Comparison of ENCODE assay signal across 36 cellular contexts in genomic region chr4:6155996-6156395, GRCh38. TPM values are rescaled to one million over a fixed set of nuclear protein-coding genes. Genes with fewer than 3 reads are reported as not detected.
"Had no signal": no experiment of that assay in that cellular context is flagged by ENCODE, and none has a peak within 500 bp of the region (broad histone marks: within the 10 kb centered on the region; RNA-seq: fewer than 3 reads in every experiment).

No MANE protein-coding gene starts in this region.

- ATAC-seq: activated CD4-positive, alpha-beta T cell treated with anti-CD3 and anti-CD28 coated beads for 36 hours; activated CD4-positive, CD25-positive, alpha-beta regulatory T cell treated with anti-CD3 and anti-CD28 coated beads, Interleukin-2, amount 50 U/mL, for 24 hours; activated CD8-positive, alpha-beta memory T cell treated with anti-CD3 and anti-CD28 coated beads, Interleukin-2, amount 10 ng/mL, durations not matched to agents 7 days and 5 days; activated CD8-positive, alpha-beta T cell treated with anti-CD3 and anti-CD28 coated beads, Interleukin-2, amount 10 ng/mL, durations not matched to agents 7 days and 5 days; activated naive CD8-positive, alpha-beta T cell treated with anti-CD3 and anti-CD28 coated beads, Interleukin-2, amount 50 U/mL, for 24 hours; T-cell; T-helper 17 cell; WTC11 had no signal

- H3K27ac ChIP-seq: ascending aorta, cardiac muscle cell, VCaP had no signal

- H3K4me3 ChIP-seq: ascending aorta, cardiac muscle cell had no signal

- H3K27me3 Mint-ChIP-seq: activated CD4-positive, alpha-beta memory T cell treated with anti-CD3 and anti-CD28 coated beads, Interleukin-2, amount 10 ng/mL, durations not matched to agents 7 days and 5 days; activated CD8-positive, alpha-beta memory T cell treated with anti-CD3 and anti-CD28 coated beads, Interleukin-2, amount 10 ng/mL, durations not matched to agents 7 days and 5 days; activated naive CD4-positive, alpha-beta T cell treated with anti-CD3 and anti-CD28 coated beads, Interleukin-2, amount 50 U/mL, for 24 hours; activated T-cell treated with anti-CD3 and anti-CD28 coated beads, Interleukin-2, amount 50 U/mL, for 24 hours; central memory CD8-positive, alpha-beta T cell; T-helper 17 cell had no signal

- H3K4me1 ChIP-seq: ascending aorta had no signal

- H3K27ac Mint-ChIP-seq: activated CD4-positive, alpha-beta T cell treated with anti-CD3 and anti-CD28 coated beads for 36 hours; activated CD4-positive, alpha-beta T cell treated with anti-CD3 and anti-CD28 coated beads, Interleukin-2, amount 10 ng/mL, durations not matched to agents 7 days and 5 days; activated CD8-positive, alpha-beta memory T cell treated with anti-CD3 and anti-CD28 coated beads, Interleukin-2, amount 10 ng/mL, durations not matched to agents 7 days and 5 days; activated CD8-positive, alpha-beta T cell treated with anti-CD3 and anti-CD28 coated beads, Interleukin-2, amount 10 ng/mL, durations not matched to agents 7 days and 5 days; activated naive CD4-positive, alpha-beta T cell treated with anti-CD3 and anti-CD28 coated beads, Interleukin-2, amount 10 ng/mL, durations not matched to agents 7 days and 5 days; activated naive CD4-positive, alpha-beta T cell treated with anti-CD3 and anti-CD28 coated beads, Interleukin-2, amount 50 U/mL, for 24 hours; activated naive CD8-positive, alpha-beta T cell; activated naive CD8-positive, alpha-beta T cell treated with anti-CD3 and anti-CD28 coated beads, Interleukin-2, amount 10 ng/mL, durations not matched to agents 7 days and 5 days; activated naive CD8-positive, alpha-beta T cell treated with anti-CD3 and anti-CD28 coated beads, Interleukin-2, amount 50 U/mL, for 24 hours; activated T-cell treated with anti-CD3 and anti-CD28 coated beads, Interleukin-2, amount 50 U/mL, for 24 hours; activated T-helper 2 cell treated with anti-CD3 and anti-CD28 coated beads, Interferon-gamma antibody, Interleukin-2, Interleukin-4, amounts not matched to agents 10 μg/mL and 5 μg/mL and 100 μg/mL, durations not matched to agents 14 hours and 24 hours and 36 hours; T-cell; T-helper 17 cell; T-helper 2 cell treated with Interferon-gamma antibody and Interleukin-4, amounts not matched to agents 5 μg/mL and 100 μg/mL, for 36 hours; WTC11 had no signal

- DNase-seq: activated CD4-positive, alpha-beta memory T cell treated with anti-CD3 and anti-CD28 coated beads, Interleukin-2, amount 10 ng/mL, durations not matched to agents 7 days and 5 days; activated CD4-positive, alpha-beta T cell treated with anti-CD3 and anti-CD28 coated beads for 1 hour; activated CD4-positive, alpha-beta T cell treated with anti-CD3 and anti-CD28 coated beads for 36 hours; activated CD4-positive, alpha-beta T cell treated with anti-CD3 and anti-CD28 coated beads for 48 hours; activated CD4-positive, alpha-beta T cell treated with anti-CD3 and anti-CD28 coated beads, Interleukin-2, amount 10 ng/mL, durations not matched to agents 7 days and 5 days; activated CD4-positive, alpha-beta T cell treated with anti-CD3 and anti-CD28 coated beads, Interleukin-2, amount 50 U/mL, for 48 hours; activated CD4-positive, CD25-positive, alpha-beta regulatory T cell; activated CD8-positive, alpha-beta memory T cell treated with anti-CD3 and anti-CD28 coated beads for 24 hours; activated CD8-positive, alpha-beta memory T cell treated with anti-CD3 and anti-CD28 coated beads, Interleukin-2, amount 10 ng/mL, durations not matched to agents 7 days and 5 days; activated CD8-positive, alpha-beta memory T cell treated with anti-CD3 and anti-CD28 coated beads, Interleukin-2, amount 50 U/mL, for 48 hours; activated CD8-positive, alpha-beta T cell treated with anti-CD3 and anti-CD28 coated beads, Interleukin-2, amount 10 ng/mL, durations not matched to agents 7 days and 5 days; activated effector memory CD4-positive, alpha-beta T cell treated with Interleukin-2 at 50 U/mL for 16 hours; activated gamma-delta T cell; activated naive CD4-positive, alpha-beta T cell treated with anti-CD3 and anti-CD28 coated beads, Interleukin-2, amount 10 ng/mL, durations not matched to agents 7 days and 5 days; activated naive CD4-positive, alpha-beta T cell treated with Interleukin-2 at 50 U/mL for 16 hours; activated naive CD8-positive, alpha-beta T cell treated with anti-CD3 and anti-CD28 coated beads, Interleukin-2, amount 10 ng/mL, durations not matched to agents 7 days and 5 days; activated naive CD8-positive, alpha-beta T cell treated with anti-CD3 and anti-CD28 coated beads, Interleukin-2, amount 50 U/mL, for 24 hours; activated T-cell treated with anti-CD3 and anti-CD28 coated beads, Interleukin-2, amount 50 U/mL, for 24 hours; activated T-cell treated with anti-CD3 and anti-CD28 coated beads, Interleukin-2, amount 50 U/mL, for 48 hours; caudate nucleus; cerebellar nuclear complex; T-cell; T-helper 17 cell; T-helper 9 cell had no signal

- H3K9me3 ChIP-seq: ascending aorta had no signal

- H3K4me1 Mint-ChIP-seq: activated naive CD4-positive, alpha-beta T cell treated with anti-CD3 and anti-CD28 coated beads, Interleukin-2, amount 50 U/mL, for 24 hours had no signal

- H3K36me3 Mint-ChIP-seq: activated naive CD4-positive, alpha-beta T cell treated with anti-CD3 and anti-CD28 coated beads, Interleukin-2, amount 50 U/mL, for 24 hours; activated naive CD8-positive, alpha-beta T cell; activated naive CD8-positive, alpha-beta T cell treated with anti-CD3 and anti-CD28 coated beads, Interleukin-2, amount 10 ng/mL, durations not matched to agents 7 days and 5 days; brain; WTC11 had no signal

- H3K27me3 ChIP-seq: ascending aorta, cardiac muscle cell had no signal

- H3K36me3 ChIP-seq: ascending aorta, cardiac muscle cell had no signal

- H3K9me3 Mint-ChIP-seq: activated CD4-positive, alpha-beta memory T cell treated with anti-CD3 and anti-CD28 coated beads, Interleukin-2, amount 10 ng/mL, durations not matched to agents 7 days and 5 days; activated CD4-positive, alpha-beta T cell treated with anti-CD3 and anti-CD28 coated beads, Interleukin-2, amount 10 ng/mL, durations not matched to agents 7 days and 5 days; activated naive CD4-positive, alpha-beta T cell treated with anti-CD3 and anti-CD28 coated beads, Interleukin-2, amount 10 ng/mL, durations not matched to agents 7 days and 5 days; activated naive CD4-positive, alpha-beta T cell treated with anti-CD3 and anti-CD28 coated beads, Interleukin-2, amount 50 U/mL, for 24 hours; activated naive CD8-positive, alpha-beta T cell treated with anti-CD3 and anti-CD28 coated beads, Interleukin-2, amount 10 ng/mL, durations not matched to agents 7 days and 5 days; activated naive CD8-positive, alpha-beta T cell treated with anti-CD3 and anti-CD28 coated beads, Interleukin-2, amount 50 U/mL, for 24 hours; activated T-cell treated with anti-CD3 and anti-CD28 coated beads, Interleukin-2, amount 50 U/mL, for 24 hours; activated T-helper 2 cell treated with anti-CD3 and anti-CD28 coated beads, Interferon-gamma antibody, Interleukin-2, Interleukin-4, amounts not matched to agents 10 μg/mL and 5 μg/mL and 100 μg/mL, durations not matched to agents 14 hours and 24 hours and 36 hours; central memory CD8-positive, alpha-beta T cell; T-helper 2 cell treated with Interferon-gamma antibody and Interleukin-4, amounts not matched to agents 5 μg/mL and 100 μg/mL, for 36 hours; WTC11 had no signal

- H3K4me3 Mint-ChIP-seq: activated CD4-positive, alpha-beta memory T cell treated with anti-CD3 and anti-CD28 coated beads, Interleukin-2, amount 10 ng/mL, durations not matched to agents 7 days and 5 days; activated CD4-positive, alpha-beta T cell treated with anti-CD3 and anti-CD28 coated beads for 36 hours; activated CD4-positive, alpha-beta T cell treated with anti-CD3 and anti-CD28 coated beads, Interleukin-2, amount 10 ng/mL, durations not matched to agents 7 days and 5 days; activated CD8-positive, alpha-beta memory T cell treated with anti-CD3 and anti-CD28 coated beads, Interleukin-2, amount 10 ng/mL, durations not matched to agents 7 days and 5 days; activated CD8-positive, alpha-beta T cell treated with anti-CD3 and anti-CD28 coated beads, Interleukin-2, amount 10 ng/mL, durations not matched to agents 7 days and 5 days; activated naive CD4-positive, alpha-beta T cell treated with anti-CD3 and anti-CD28 coated beads, Interleukin-2, amount 10 ng/mL, durations not matched to agents 7 days and 5 days; activated naive CD4-positive, alpha-beta T cell treated with anti-CD3 and anti-CD28 coated beads, Interleukin-2, amount 50 U/mL, for 24 hours; activated naive CD8-positive, alpha-beta T cell; activated naive CD8-positive, alpha-beta T cell treated with anti-CD3 and anti-CD28 coated beads, Interleukin-2, amount 10 ng/mL, durations not matched to agents 7 days and 5 days; activated naive CD8-positive, alpha-beta T cell treated with anti-CD3 and anti-CD28 coated beads, Interleukin-2, amount 50 U/mL, for 24 hours; activated T-cell treated with anti-CD3 and anti-CD28 coated beads, Interleukin-2, amount 50 U/mL, for 24 hours; brain; T-cell; T-helper 17 cell; T-helper 2 cell treated with Interferon-gamma antibody and Interleukin-4, amounts not matched to agents 5 μg/mL and 100 μg/mL, for 36 hours; WTC11 had no signal

RNA-seq across cellular contexts. Expression of gene JAKMIP1, which starts 44.4 kb away (rescaled TPM):
- total RNA-seq: ascending aorta, bronchial epithelial cell had no signal
